In genomic region chr2:58133395-58133794, GRCh38 we compare ENCODE assay signal across 19 cellular contexts.
"Had no signal": no experiment of that assay in that cellular context is flagged by ENCODE, and none has a peak within 500 bp of the region (broad histone marks: within the 10 kb centered on the region; RNA-seq: fewer than 3 reads in every experiment).

No MANE protein-coding gene starts in this region.

- H3K4me3 ChIP-seq: adrenal gland had no signal

- DNase-seq: activated CD4-positive, alpha-beta memory T cell treated with anti-CD3 and anti-CD28 coated beads, Interleukin-2, amount 10 ng/mL, durations not matched to agents 7 days and 5 days; activated CD4-positive, alpha-beta T cell treated with anti-CD3 and anti-CD28 coated beads for 4 hours; activated effector memory CD4-positive, alpha-beta T cell treated with Interleukin-2 at 50 U/mL for 16 hours; activated naive CD4-positive, alpha-beta T cell treated with anti-CD3 and anti-CD28 coated beads, Interleukin-2, amount 50 U/mL, for 16 hours; activated T-cell treated with anti-CD3 and anti-CD28 coated beads, Interleukin-2, amount 50 U/mL, for 24 hours; adrenal gland; cortex of kidney; effector CD8-positive, alpha-beta T cell; glutamatergic neuron; hypothalamus; left ventricle myocardium superior; mesendoderm; natural killer cell; posterior cingulate gyrus; stimulated activated CD4-positive, alpha-beta T cell treated with anti-CD3 and anti-CD28 coated beads, Interleukin-2, amount 100 ng/mL, for 48 hours; stimulated activated naive B cell treated with anti-CD40 and anti-IgM and Interleukin-4, amounts not matched to agents 10 μg/mL and 1 μg/mL and 100 μg/mL, for 72 hours had no signal

- H3K4me1 Mint-ChIP-seq: activated CD4-positive, alpha-beta memory T cell treated with anti-CD3 and anti-CD28 coated beads, Interleukin-2, amount 10 ng/mL, durations not matched to agents 7 days and 5 days; central memory CD8-positive, alpha-beta T cell; stimulated activated naive B cell treated with anti-CD40 and anti-IgM and Interleukin-4, amounts not matched to agents 10 μg/mL and 1 μg/mL and 100 μg/mL, for 72 hours had no signal

- H3K36me3 ChIP-seq: adrenal gland had no signal

- H3K9me3 Mint-ChIP-seq: activated CD4-positive, alpha-beta memory T cell treated with anti-CD3 and anti-CD28 coated beads, Interleukin-2, amount 10 ng/mL, durations not matched to agents 7 days and 5 days; activated T-cell treated with anti-CD3 and anti-CD28 coated beads, Interleukin-2, amount 50 U/mL, for 24 hours; central memory CD8-positive, alpha-beta T cell; natural killer cell; stimulated activated naive B cell treated with anti-CD40 and anti-IgM and Interleukin-4, amounts not matched to agents 10 μg/mL and 1 μg/mL and 100 μg/mL, for 72 hours; type B pancreatic cell had no signal

- H3K9me3 ChIP-seq: adrenal gland had no signal

- H3K27me3 Mint-ChIP-seq: activated CD4-positive, alpha-beta memory T cell treated with anti-CD3 and anti-CD28 coated beads, Interleukin-2, amount 10 ng/mL, durations not matched to agents 7 days and 5 days; activated T-cell treated with anti-CD3 and anti-CD28 coated beads, Interleukin-2, amount 50 U/mL, for 24 hours; central memory CD8-positive, alpha-beta T cell; stimulated activated naive B cell treated with anti-CD40 and anti-IgM and Interleukin-4, amounts not matched to agents 10 μg/mL and 1 μg/mL and 100 μg/mL, for 72 hours; type B pancreatic cell had no signal

- H3K27me3 ChIP-seq: adrenal gland had no signal

- H3K27ac ChIP-seq: adrenal gland had no signal

- H3K4me3 Mint-ChIP-seq: activated CD4-positive, alpha-beta memory T cell treated with anti-CD3 and anti-CD28 coated beads, Interleukin-2, amount 10 ng/mL, durations not matched to agents 7 days and 5 days; activated T-cell treated with anti-CD3 and anti-CD28 coated beads, Interleukin-2, amount 50 U/mL, for 24 hours; central memory CD8-positive, alpha-beta T cell; natural killer cell; stimulated activated naive B cell treated with anti-CD40 and anti-IgM and Interleukin-4, amounts not matched to agents 10 μg/mL and 1 μg/mL and 100 μg/mL, for 72 hours; type B pancreatic cell; WTC11 had no signal

- H3K27ac Mint-ChIP-seq: activated CD4-positive, alpha-beta memory T cell treated with anti-CD3 and anti-CD28 coated beads, Interleukin-2, amount 10 ng/mL, durations not matched to agents 7 days and 5 days; activated T-cell treated with anti-CD3 and anti-CD28 coated beads, Interleukin-2, amount 50 U/mL, for 24 hours; natural killer cell; stimulated activated naive B cell treated with anti-CD40 and anti-IgM and Interleukin-4, amounts not matched to agents 10 μg/mL and 1 μg/mL and 100 μg/mL, for 72 hours; type B pancreatic cell; WTC11 had no signal

- ATAC-seq: left ventricle myocardium superior; natural killer cell; stimulated activated naive B cell treated with anti-CD40 and anti-IgM and Interleukin-4, amounts not matched to agents 10 μg/mL and 1 μg/mL and 100 μg/mL, for 72 hours; WTC11 had no signal

- H3K36me3 Mint-ChIP-seq: natural killer cell had no signal
